13 cellular contexts compared by ENCODE assay signal in genomic region chr11:64722141-64723050, GRCh38. TPM values are rescaled to one million over a fixed set of nuclear protein-coding genes. Genes with fewer than 3 reads are reported as not detected.
DNase-seq lines count a peak whose midpoint lies in the region; ATAC-seq and TF ChIP-seq lines count a peak whose summit lies in the region.
"Had no signal": no experiment of that assay in that cellular context is flagged by ENCODE, and none has a peak within 500 bp of the region (broad histone marks: within the 10 kb centered on the region; RNA-seq: fewer than 3 reads in every experiment).

No MANE protein-coding gene starts in this region.

- CTCF ChIA-PET in activated CD4-positive, alpha-beta T cell treated with anti-CD3 and anti-CD28 coated beads, Interleukin-2, amount 10 ng/mL, durations not matched to agents 7 days and 5 days (lab: Charles Lee), result interaction anchor here (0.6 to 1.3 kb wide), 4 partner anchors 17 to 1136 kb away, joined by 3 to 4 read pairs (median 3); partner anchors contain the start of gene CFL1
- CTCF ChIA-PET in activated CD8-positive, alpha-beta T cell treated with anti-CD3 and anti-CD28 coated beads, Interleukin-2, amount 10 ng/mL, durations not matched to agents 7 days and 5 days (lab: Charles Lee), result interaction anchor here (1.1 to 1.4 kb wide), 2 partner anchors 20 to 34 kb away, joined by 4 to 5 read pairs; no protein-coding TSS in a partner anchor

- H3K36me3 Mint-ChIP-seq in activated CD4-positive, alpha-beta T cell treated with anti-CD3 and anti-CD28 coated beads, Interleukin-2, amount 10 ng/mL, durations not matched to agents 7 days and 5 days (ENCODE audit: low read depth), result peaks cover 2% of the 10 kb centered on the region
- H3K36me3 Mint-ChIP-seq in activated CD8-positive, alpha-beta T cell treated with anti-CD3 and anti-CD28 coated beads, Interleukin-2, amount 10 ng/mL, durations not matched to agents 7 days and 5 days (ENCODE audit: low read depth), result peaks cover 5% of the 10 kb centered on the region

- H3K9me3 ChIP-seq in iPS-20b (ENCODE audit: insufficient read depth, low read depth, low read length) (no peaks in the 10 kb centered on the region), stomach (no peaks in the 10 kb centered on the region)
- H3K9me3 ChIP-seq: esophagus squamous epithelium, Peyer's patch had no signal

- peak overlapping the region; percentile 11 for H3K27ac Mint-ChIP-seq in activated CD4-positive, alpha-beta T cell treated with anti-CD3 and anti-CD28 coated beads, Interleukin-2, amount 10 ng/mL, durations not matched to agents 7 days and 5 days
- H3K27ac Mint-ChIP-seq in activated CD8-positive, alpha-beta T cell treated with anti-CD3 and anti-CD28 coated beads, Interleukin-2, amount 10 ng/mL, durations not matched to agents 7 days and 5 days, result no peak overlapping the region
- H3K27ac Mint-ChIP-seq: activated CD4-positive, alpha-beta T cell treated with anti-CD3 and anti-CD28 coated beads for 36 hours had no signal

- H3K27me3 ChIP-seq in iPS-20b (ENCODE audit: insufficient read depth, low read length) (peaks cover 48% of the 10 kb centered on the region), stomach (peaks cover 0 to 57% (median 44%) of the 10 kb centered on the region in 3 donors)

- H3K4me3 ChIP-seq in iPS-20b (ENCODE audit: low read length) (peak overlapping the region; percentile 29; the same call in 1 of the 2 replicates), stomach (peak overlapping the region in 3 of 4 donors; percentile 74 to 88 (median 76))

- POLR2A ChIA-PET in activated CD4-positive, alpha-beta T cell treated with anti-CD3 and anti-CD28 coated beads, Interleukin-2, amount 10 ng/mL, durations not matched to agents 7 days and 5 days (lab: Charles Lee), result no interaction called here
- POLR2A ChIA-PET in activated CD8-positive, alpha-beta T cell treated with anti-CD3 and anti-CD28 coated beads, Interleukin-2, amount 10 ng/mL, durations not matched to agents 7 days and 5 days (lab: Charles Lee), result no interaction called here

- no peak overlapping the region for H3K27ac ChIP-seq in iPS-20b (ENCODE audit: low read length)
- no peak overlapping the region for H3K27ac ChIP-seq in stomach
- H3K27ac ChIP-seq: cardiac muscle cell had no signal

- WGBS in stomach, 5 donors, result 12 to 18% (median 13%) methylated on average over 14 to 31 of the region's 35 CpGs

- peaks cover 38% of the 10 kb centered on the region for H3K27me3 Mint-ChIP-seq in activated CD4-positive, alpha-beta T cell treated with anti-CD3 and anti-CD28 coated beads, Interleukin-2, amount 10 ng/mL, durations not matched to agents 7 days and 5 days
- peaks cover 34% of the 10 kb centered on the region for H3K27me3 Mint-ChIP-seq in activated CD8-positive, alpha-beta T cell treated with anti-CD3 and anti-CD28 coated beads, Interleukin-2, amount 10 ng/mL, durations not matched to agents 7 days and 5 days (ENCODE audit: low read depth)

- intact Hi-C loops in stomach (cut with DNase I; ENCODE audit: low total_unique reads), result no loop called here

- peaks cover 21% of the 10 kb centered on the region for H3K4me1 ChIP-seq in iPS-20b (ENCODE audit: insufficient read depth, low read length)
- peaks cover 0 to 14% (median 11%) of the 10 kb centered on the region in 4 donors for H3K4me1 ChIP-seq in stomach

- no peak for TF ChIP-seq CTCF in stomach (IDR thresholded peaks at IDR 0.05)
- no peak for TF ChIP-seq CTCF in GM20000 (IDR thresholded peaks at IDR 0.05; ENCODE audit: extremely low read depth, missing control alignments)

- no peaks in the 10 kb centered on the region for H3K36me3 ChIP-seq in iPS-20b (ENCODE audit: insufficient read depth, low read depth, low read length)
- H3K36me3 ChIP-seq in stomach, result peaks cover 0 to 5% (median 0%) of the 10 kb centered on the region in 4 donors
- H3K36me3 ChIP-seq: cardiac muscle cell, esophagus squamous epithelium, Peyer's patch had no signal

- no peaks in the 10 kb centered on the region for H3K9me3 Mint-ChIP-seq in activated CD4-positive, alpha-beta T cell treated with anti-CD3 and anti-CD28 coated beads, Interleukin-2, amount 10 ng/mL, durations not matched to agents 7 days and 5 days
- H3K9me3 Mint-ChIP-seq in activated CD8-positive, alpha-beta T cell treated with anti-CD3 and anti-CD28 coated beads, Interleukin-2, amount 10 ng/mL, durations not matched to agents 7 days and 5 days (ENCODE audit: insufficient read depth), result no peaks in the 10 kb centered on the region

- H3K4me3 Mint-ChIP-seq in activated CD4-positive, alpha-beta T cell treated with anti-CD3 and anti-CD28 coated beads, Interleukin-2, amount 10 ng/mL, durations not matched to agents 7 days and 5 days, result no peak overlapping the region
- peak overlapping the region; percentile 32 for H3K4me3 Mint-ChIP-seq in activated CD8-positive, alpha-beta T cell treated with anti-CD3 and anti-CD28 coated beads, Interleukin-2, amount 10 ng/mL, durations not matched to agents 7 days and 5 days

- peaks cover 15% of the 10 kb centered on the region for H3K4me1 Mint-ChIP-seq in activated CD4-positive, alpha-beta T cell treated with anti-CD3 and anti-CD28 coated beads, Interleukin-2, amount 10 ng/mL, durations not matched to agents 7 days and 5 days
- H3K4me1 Mint-ChIP-seq in activated CD8-positive, alpha-beta T cell treated with anti-CD3 and anti-CD28 coated beads, Interleukin-2, amount 10 ng/mL, durations not matched to agents 7 days and 5 days (ENCODE audit: low read depth), result peaks cover 17% of the 10 kb centered on the region

- no peak for TF ChIP-seq EP300 in stomach (IDR thresholded peaks at IDR 0.05)

- TF ChIP-seq POLR2A in stomach (IDR thresholded peaks at IDR 0.05), result no peak

- ATAC-seq in activated CD8-positive, alpha-beta T cell treated with anti-CD3 and anti-CD28 coated beads, Interleukin-2, amount 10 ng/mL, durations not matched to agents 7 days and 5 days, result no peak

- no peak for DNase-seq in activated CD4-positive, alpha-beta T cell treated with anti-CD3 and anti-CD28 coated beads, Interleukin-2, amount 10 ng/mL, durations not matched to agents 7 days and 5 days
- no peak for DNase-seq in activated CD4-positive, alpha-beta T cell treated with anti-CD3 and anti-CD28 coated beads for 1 hour
- DNase-seq in activated CD8-positive, alpha-beta T cell treated with anti-CD3 and anti-CD28 coated beads, Interleukin-2, amount 10 ng/mL, durations not matched to agents 7 days and 5 days, result no peak
- no peak for DNase-seq in stomach
- no peak for DNase-seq in NCI-H2107 (lab: John Stamatoyannopoulos, UW)
- no peak for DNase-seq in GM20000 (ENCODE audit: low spot score)
- no peak for DNase-seq in cortex of kidney (lab: John Stamatoyannopoulos, UW)
- DNase-seq: esophagus squamous epithelium had no signal

- no peak overlapping the region for H3K9ac ChIP-seq in iPS-20b (ENCODE audit: low read depth, low read length)

RNA-seq across cellular contexts. Expression of gene NRXN2, which starts 0.6 kb away (rescaled TPM):
- total RNA-seq in activated CD4-positive, alpha-beta T cell treated with anti-CD3 and anti-CD28 coated beads, Interleukin-2, amount 10 ng/mL, durations not matched to agents 7 days and 5 days, result under 1 TPM; 0.07 to 0.15 TPM
- under 1 TPM; 0.13 to 0.34 TPM for total RNA-seq in activated CD8-positive, alpha-beta T cell treated with anti-CD3 and anti-CD28 coated beads, Interleukin-2, amount 10 ng/mL, durations not matched to agents 7 days and 5 days
- total RNA-seq in stomach, result 10 to 100 TPM in 1 of 5 donors, under 1 TPM in 1, not detected in 3; 0.14 to 16.9 TPM
- 1 to 10 TPM in 1 of 3 donors, under 1 TPM in 1, not detected in 1; 0.93 to 1.4 TPM for polyA plus RNA-seq in stomach

RNA-seq across cellular contexts. Expression of gene RASGRP2, which starts 21.5 kb away (rescaled TPM):
- 100 to 1,000 TPM; 293 to 300 TPM for total RNA-seq in activated CD4-positive, alpha-beta T cell treated with anti-CD3 and anti-CD28 coated beads, Interleukin-2, amount 10 ng/mL, durations not matched to agents 7 days and 5 days
- total RNA-seq in activated CD8-positive, alpha-beta T cell treated with anti-CD3 and anti-CD28 coated beads, Interleukin-2, amount 10 ng/mL, durations not matched to agents 7 days and 5 days, result 100 to 1,000 TPM; 101 to 115 TPM
- total RNA-seq in stomach, result 10 to 100 TPM in 3 of 5 donors, 1 to 10 TPM in 2; 5.3 to 60.8 (median 13.4) TPM
- polyA plus RNA-seq in stomach, result 10 to 100 TPM in 1 of 3 donors, 1 to 10 TPM in 2; 7.2 to 20.6 (median 8.2) TPM
- total RNA-seq: H4 had no signal

RNA-seq across cellular contexts. Expression of gene PYGM, which starts 37.4 kb away (rescaled TPM):
- total RNA-seq in activated CD4-positive, alpha-beta T cell treated with anti-CD3 and anti-CD28 coated beads, Interleukin-2, amount 10 ng/mL, durations not matched to agents 7 days and 5 days, result 1 to 10 TPM; 3.9 to 4.3 TPM
- 1 to 10 TPM; 2.9 to 4.7 TPM for total RNA-seq in activated CD8-positive, alpha-beta T cell treated with anti-CD3 and anti-CD28 coated beads, Interleukin-2, amount 10 ng/mL, durations not matched to agents 7 days and 5 days
- total RNA-seq in stomach, result 1 to 10 TPM in 2 of 5 donors, under 1 TPM in 2, not detected in 1; 0.58 to 2.0 (median 1.4) TPM
- 1 to 10 TPM in 2 of 3 donors, under 1 TPM in 1; 0.37 to 3.5 (median 3.1) TPM for polyA plus RNA-seq in stomach

RNA-seq across cellular contexts. Expression of gene SF1, which starts 55.9 kb away (rescaled TPM):
- 100 to 1,000 TPM; 435 to 456 TPM for total RNA-seq in activated CD4-positive, alpha-beta T cell treated with anti-CD3 and anti-CD28 coated beads, Interleukin-2, amount 10 ng/mL, durations not matched to agents 7 days and 5 days
- total RNA-seq in activated CD8-positive, alpha-beta T cell treated with anti-CD3 and anti-CD28 coated beads, Interleukin-2, amount 10 ng/mL, durations not matched to agents 7 days and 5 days, result 100 to 1,000 TPM; 421 to 423 TPM
- total RNA-seq in stomach, result 100 to 1,000 TPM; 235 to 341 (median 279) TPM
- polyA plus RNA-seq in stomach, result 10 to 100 TPM; 57.5 to 72.1 (median 63.4) TPM
